In genomic region chr1:3604997-3605823, GRCh38 we compare ENCODE assay signal across 1 cellular context.
A peak's percentile ranks its signal among the peaks of the same experiment; 100 is the strongest.
TF ChIP-seq lines count a peak whose summit lies in the region.

No MANE protein-coding gene starts in this region.

TF ChIP-seq in K562, 482 proteins besides CTCF, POLR2A, EP300 and RAD21 (continued from another document and continues in another):
- peak; percentile 46; the same call in 1 of the 2 replicates for TF ChIP-seq ZBTB40 (IDR thresholded peaks at IDR 0.05)
- TF ChIP-seq ZBTB40 (CRISPR knock-in tag; IDR thresholded peaks at IDR 0.05) = no peak
- TF ChIP-seq, protein P1, sequence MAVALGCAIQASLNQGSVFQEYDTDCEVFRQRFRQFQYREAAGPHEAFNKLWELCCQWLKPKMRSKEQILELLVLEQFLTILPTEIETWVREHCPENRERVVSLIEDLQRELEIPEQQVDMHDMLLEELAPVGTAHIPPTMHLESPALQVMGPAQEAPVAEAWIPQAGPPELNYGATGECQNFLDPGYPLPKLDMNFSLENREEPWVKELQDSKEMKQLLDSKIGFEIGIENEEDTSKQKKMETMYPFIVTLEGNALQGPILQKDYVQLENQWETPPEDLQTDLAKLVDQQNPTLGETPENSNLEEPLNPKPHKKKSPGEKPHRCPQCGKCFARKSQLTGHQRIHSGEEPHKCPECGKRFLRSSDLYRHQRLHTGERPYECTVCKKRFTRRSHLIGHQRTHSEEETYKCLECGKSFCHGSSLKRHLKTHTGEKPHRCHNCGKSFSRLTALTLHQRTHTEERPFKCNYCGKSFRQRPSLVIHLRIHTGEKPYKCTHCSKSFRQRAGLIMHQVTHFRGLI (CRISPR knock-in tag; IDR thresholded peaks at IDR 0.05) = no peak
- TF ChIP-seq ZNF644 (tag; IDR thresholded peaks at IDR 0.05; ENCODE audit: low read depth) = no peak
- TF ChIP-seq, protein P2, sequence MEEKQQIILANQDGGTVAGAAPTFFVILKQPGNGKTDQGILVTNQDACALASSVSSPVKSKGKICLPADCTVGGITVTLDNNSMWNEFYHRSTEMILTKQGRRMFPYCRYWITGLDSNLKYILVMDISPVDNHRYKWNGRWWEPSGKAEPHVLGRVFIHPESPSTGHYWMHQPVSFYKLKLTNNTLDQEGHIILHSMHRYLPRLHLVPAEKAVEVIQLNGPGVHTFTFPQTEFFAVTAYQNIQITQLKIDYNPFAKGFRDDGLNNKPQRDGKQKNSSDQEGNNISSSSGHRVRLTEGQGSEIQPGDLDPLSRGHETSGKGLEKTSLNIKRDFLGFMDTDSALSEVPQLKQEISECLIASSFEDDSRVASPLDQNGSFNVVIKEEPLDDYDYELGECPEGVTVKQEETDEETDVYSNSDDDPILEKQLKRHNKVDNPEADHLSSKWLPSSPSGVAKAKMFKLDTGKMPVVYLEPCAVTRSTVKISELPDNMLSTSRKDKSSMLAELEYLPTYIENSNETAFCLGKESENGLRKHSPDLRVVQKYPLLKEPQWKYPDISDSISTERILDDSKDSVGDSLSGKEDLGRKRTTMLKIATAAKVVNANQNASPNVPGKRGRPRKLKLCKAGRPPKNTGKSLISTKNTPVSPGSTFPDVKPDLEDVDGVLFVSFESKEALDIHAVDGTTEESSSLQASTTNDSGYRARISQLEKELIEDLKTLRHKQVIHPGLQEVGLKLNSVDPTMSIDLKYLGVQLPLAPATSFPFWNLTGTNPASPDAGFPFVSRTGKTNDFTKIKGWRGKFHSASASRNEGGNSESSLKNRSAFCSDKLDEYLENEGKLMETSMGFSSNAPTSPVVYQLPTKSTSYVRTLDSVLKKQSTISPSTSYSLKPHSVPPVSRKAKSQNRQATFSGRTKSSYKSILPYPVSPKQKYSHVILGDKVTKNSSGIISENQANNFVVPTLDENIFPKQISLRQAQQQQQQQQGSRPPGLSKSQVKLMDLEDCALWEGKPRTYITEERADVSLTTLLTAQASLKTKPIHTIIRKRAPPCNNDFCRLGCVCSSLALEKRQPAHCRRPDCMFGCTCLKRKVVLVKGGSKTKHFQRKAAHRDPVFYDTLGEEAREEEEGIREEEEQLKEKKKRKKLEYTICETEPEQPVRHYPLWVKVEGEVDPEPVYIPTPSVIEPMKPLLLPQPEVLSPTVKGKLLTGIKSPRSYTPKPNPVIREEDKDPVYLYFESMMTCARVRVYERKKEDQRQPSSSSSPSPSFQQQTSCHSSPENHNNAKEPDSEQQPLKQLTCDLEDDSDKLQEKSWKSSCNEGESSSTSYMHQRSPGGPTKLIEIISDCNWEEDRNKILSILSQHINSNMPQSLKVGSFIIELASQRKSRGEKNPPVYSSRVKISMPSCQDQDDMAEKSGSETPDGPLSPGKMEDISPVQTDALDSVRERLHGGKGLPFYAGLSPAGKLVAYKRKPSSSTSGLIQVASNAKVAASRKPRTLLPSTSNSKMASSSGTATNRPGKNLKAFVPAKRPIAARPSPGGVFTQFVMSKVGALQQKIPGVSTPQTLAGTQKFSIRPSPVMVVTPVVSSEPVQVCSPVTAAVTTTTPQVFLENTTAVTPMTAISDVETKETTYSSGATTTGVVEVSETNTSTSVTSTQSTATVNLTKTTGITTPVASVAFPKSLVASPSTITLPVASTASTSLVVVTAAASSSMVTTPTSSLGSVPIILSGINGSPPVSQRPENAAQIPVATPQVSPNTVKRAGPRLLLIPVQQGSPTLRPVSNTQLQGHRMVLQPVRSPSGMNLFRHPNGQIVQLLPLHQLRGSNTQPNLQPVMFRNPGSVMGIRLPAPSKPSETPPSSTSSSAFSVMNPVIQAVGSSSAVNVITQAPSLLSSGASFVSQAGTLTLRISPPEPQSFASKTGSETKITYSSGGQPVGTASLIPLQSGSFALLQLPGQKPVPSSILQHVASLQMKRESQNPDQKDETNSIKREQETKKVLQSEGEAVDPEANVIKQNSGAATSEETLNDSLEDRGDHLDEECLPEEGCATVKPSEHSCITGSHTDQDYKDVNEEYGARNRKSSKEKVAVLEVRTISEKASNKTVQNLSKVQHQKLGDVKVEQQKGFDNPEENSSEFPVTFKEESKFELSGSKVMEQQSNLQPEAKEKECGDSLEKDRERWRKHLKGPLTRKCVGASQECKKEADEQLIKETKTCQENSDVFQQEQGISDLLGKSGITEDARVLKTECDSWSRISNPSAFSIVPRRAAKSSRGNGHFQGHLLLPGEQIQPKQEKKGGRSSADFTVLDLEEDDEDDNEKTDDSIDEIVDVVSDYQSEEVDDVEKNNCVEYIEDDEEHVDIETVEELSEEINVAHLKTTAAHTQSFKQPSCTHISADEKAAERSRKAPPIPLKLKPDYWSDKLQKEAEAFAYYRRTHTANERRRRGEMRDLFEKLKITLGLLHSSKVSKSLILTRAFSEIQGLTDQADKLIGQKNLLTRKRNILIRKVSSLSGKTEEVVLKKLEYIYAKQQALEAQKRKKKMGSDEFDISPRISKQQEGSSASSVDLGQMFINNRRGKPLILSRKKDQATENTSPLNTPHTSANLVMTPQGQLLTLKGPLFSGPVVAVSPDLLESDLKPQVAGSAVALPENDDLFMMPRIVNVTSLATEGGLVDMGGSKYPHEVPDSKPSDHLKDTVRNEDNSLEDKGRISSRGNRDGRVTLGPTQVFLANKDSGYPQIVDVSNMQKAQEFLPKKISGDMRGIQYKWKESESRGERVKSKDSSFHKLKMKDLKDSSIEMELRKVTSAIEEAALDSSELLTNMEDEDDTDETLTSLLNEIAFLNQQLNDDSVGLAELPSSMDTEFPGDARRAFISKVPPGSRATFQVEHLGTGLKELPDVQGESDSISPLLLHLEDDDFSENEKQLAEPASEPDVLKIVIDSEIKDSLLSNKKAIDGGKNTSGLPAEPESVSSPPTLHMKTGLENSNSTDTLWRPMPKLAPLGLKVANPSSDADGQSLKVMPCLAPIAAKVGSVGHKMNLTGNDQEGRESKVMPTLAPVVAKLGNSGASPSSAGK (IDR thresholded peaks at IDR 0.05) = no peak
- TF ChIP-seq RHOXF2B (CRISPR knock-in tag; conservative IDR thresholded peaks at IDR 0.05) = no peak
- no peak for TF ChIP-seq TEAD2 (tag; IDR thresholded peaks at IDR 0.05)
- no peak for TF ChIP-seq MAFF (IDR thresholded peaks at IDR 0.05; ENCODE audit: low read length)
- TF ChIP-seq, protein P3, sequence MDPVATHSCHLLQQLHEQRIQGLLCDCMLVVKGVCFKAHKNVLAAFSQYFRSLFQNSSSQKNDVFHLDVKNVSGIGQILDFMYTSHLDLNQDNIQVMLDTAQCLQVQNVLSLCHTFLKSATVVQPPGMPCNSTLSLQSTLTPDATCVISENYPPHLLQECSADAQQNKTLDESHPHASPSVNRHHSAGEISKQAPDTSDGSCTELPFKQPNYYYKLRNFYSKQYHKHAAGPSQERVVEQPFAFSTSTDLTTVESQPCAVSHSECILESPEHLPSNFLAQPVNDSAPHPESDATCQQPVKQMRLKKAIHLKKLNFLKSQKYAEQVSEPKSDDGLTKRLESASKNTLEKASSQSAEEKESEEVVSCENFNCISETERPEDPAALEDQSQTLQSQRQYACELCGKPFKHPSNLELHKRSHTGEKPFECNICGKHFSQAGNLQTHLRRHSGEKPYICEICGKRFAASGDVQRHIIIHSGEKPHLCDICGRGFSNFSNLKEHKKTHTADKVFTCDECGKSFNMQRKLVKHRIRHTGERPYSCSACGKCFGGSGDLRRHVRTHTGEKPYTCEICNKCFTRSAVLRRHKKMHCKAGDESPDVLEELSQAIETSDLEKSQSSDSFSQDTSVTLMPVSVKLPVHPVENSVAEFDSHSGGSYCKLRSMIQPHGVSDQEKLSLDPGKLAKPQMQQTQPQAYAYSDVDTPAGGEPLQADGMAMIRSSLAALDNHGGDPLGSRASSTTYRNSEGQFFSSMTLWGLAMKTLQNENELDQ (CRISPR knock-in tag; IDR thresholded peaks at IDR 0.05; ENCODE audit: borderline replicate concordance) = no peak
- no peak for TF ChIP-seq TEAD1 (CRISPR knock-in tag; IDR thresholded peaks at IDR 0.05)
- no peak for TF ChIP-seq IRF9 (tag; IDR thresholded peaks at IDR 0.05)
- no peak for TF ChIP-seq BRCA1 (IDR thresholded peaks at IDR 0.05)
- no peak for TF ChIP-seq BRCA1 (CRISPR knock-in tag; IDR thresholded peaks at IDR 0.05)
- TF ChIP-seq, protein P4, sequence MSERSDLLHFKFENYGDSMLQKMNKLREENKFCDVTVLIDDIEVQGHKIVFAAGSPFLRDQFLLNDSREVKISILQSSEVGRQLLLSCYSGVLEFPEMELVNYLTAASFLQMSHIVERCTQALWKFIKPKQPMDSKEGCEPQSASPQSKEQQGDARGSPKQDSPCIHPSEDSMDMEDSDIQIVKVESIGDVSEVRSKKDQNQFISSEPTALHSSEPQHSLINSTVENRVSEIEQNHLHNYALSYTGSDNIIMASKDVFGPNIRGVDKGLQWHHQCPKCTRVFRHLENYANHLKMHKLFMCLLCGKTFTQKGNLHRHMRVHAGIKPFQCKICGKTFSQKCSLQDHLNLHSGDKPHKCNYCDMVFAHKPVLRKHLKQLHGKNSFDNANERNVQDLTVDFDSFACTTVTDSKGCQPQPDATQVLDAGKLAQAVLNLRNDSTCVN (CRISPR knock-in tag; IDR thresholded peaks at IDR 0.05) = peak; percentile 94
- 0 out of 2 replicates have a peak, but pooled peaks have one; percentile 34 for TF ChIP-seq MCM3 (IDR thresholded peaks at IDR 0.05)
- no peak for TF ChIP-seq ZNF133 (CRISPR knock-in tag; IDR thresholded peaks at IDR 0.05)
- no peak for TF ChIP-seq AFF4 (CRISPR knock-in tag; IDR thresholded peaks at IDR 0.05)
